11 cellular contexts compared by ENCODE assay signal in genomic region chr1:41639332-41639936, GRCh38.
DNase-seq lines count a peak whose midpoint lies in the region; ATAC-seq and TF ChIP-seq lines count a peak whose summit lies in the region.
"Had no signal": no experiment of that assay in that cellular context is flagged by ENCODE, and none has a peak within 500 bp of the region (broad histone marks: within the 10 kb centered on the region; RNA-seq: fewer than 3 reads in every experiment).

No MANE protein-coding gene starts in this region.

- H3K4me2 ChIP-seq in PC-9, result no peak overlapping the region

- ATAC-seq in HG02642 (IDR thresholded peaks at IDR 0.05; ENCODE audit: poor library complexity, unreplicated experiment), result peak; percentile 51
- ATAC-seq in activated naive CD4-positive, alpha-beta T cell treated with anti-CD3 and anti-CD28 coated beads, Interleukin-2, amount 50 U/mL, for 72 hours, result peak; percentile 87 to 88

- BruUV-seq in PC-9 (replicated peaks; lab: Mats Ljungman, UMichigan), result no TSS peak

- H3F3A ChIP-seq in PC-9 (ENCODE audit: insufficient read depth, low read depth), result no peaks in the 10 kb centered on the region

- POLR2A ChIA-PET in PC-9 (lab: Charles Lee; ENCODE audit: unreplicated experiment), result no interaction called here

- H3K4me1 Mint-ChIP-seq in nephron progenitor cell, result peaks cover 7% of the 10 kb centered on the region

- H3K27me3 Mint-ChIP-seq in nephron progenitor cell (ENCODE audit: low read depth, poor library complexity), result peaks cover 4% of the 10 kb centered on the region

- no peaks in the 10 kb centered on the region for H3K9me3 Mint-ChIP-seq in activated naive CD4-positive, alpha-beta T cell treated with anti-CD3 and anti-CD28 coated beads, Interleukin-2, amount 50 U/mL, for 72 hours
- no peaks in the 10 kb centered on the region for H3K9me3 Mint-ChIP-seq in nephron progenitor cell

- peaks cover 11% of the 10 kb centered on the region for H3K4me1 ChIP-seq in ACC112 (ENCODE audit: control insufficient read depth, insufficient read depth, low read length, unreplicated experiment)
- no peaks in the 10 kb centered on the region for H3K4me1 ChIP-seq in PC-9 (replicated peaks; ENCODE audit: insufficient read depth)
- no peaks in the 10 kb centered on the region for H3K4me1 ChIP-seq in SJCRH30

- no peaks in the 10 kb centered on the region for H3K36me3 ChIP-seq in ACC112 (ENCODE audit: insufficient read depth, low read length)
- no peaks in the 10 kb centered on the region for H3K36me3 ChIP-seq in PC-9 (ENCODE audit: low read depth)
- no peaks in the 10 kb centered on the region for H3K36me3 ChIP-seq in SJCRH30

- no peaks in the 10 kb centered on the region for H3K79me2 ChIP-seq in ACC112 (ENCODE audit: control insufficient read depth, insufficient read depth, low read length, unreplicated experiment)
- no peaks in the 10 kb centered on the region for H3K79me2 ChIP-seq in PC-9 (ENCODE audit: low read depth)

- CTCF ChIA-PET in PC-9 (lab: Charles Lee), result no interaction called here

- peak; percentile 63 to 69 for DNase-seq in activated naive CD4-positive, alpha-beta T cell treated with anti-CD3 and anti-CD28 coated beads, Interleukin-2, amount 50 U/mL, for 72 hours (ENCODE audit: low spot score in 2 of 2)
- peak; percentile 68 for DNase-seq in mesenteric fat pad (ENCODE audit: low spot score)
- DNase-seq in central memory CD4-positive, alpha-beta T cell, result no peak
- no peak for DNase-seq in nephron progenitor cell
- DNase-seq in PC-9, result no peak
- DNase-seq in SJCRH30, result no peak
- DNase-seq: Calu3, islet precursor cell had no signal

- intact Hi-C loops in PC-9 (cut with micrococcal nuclease; ENCODE audit: unreplicated experiment), result no loop called here

- H3K9me2 ChIP-seq in PC-9 (ENCODE audit: insufficient read depth), result no peaks in the 10 kb centered on the region

- H2AFZ ChIP-seq in ACC112 (ENCODE audit: low read length, unreplicated experiment), result no peak overlapping the region
- no peak overlapping the region for H2AFZ ChIP-seq in PC-9

- TF ChIP-seq CTCF in nephron progenitor cell (IDR thresholded peaks at IDR 0.05) (no peak), PC-9 (conservative IDR thresholded peaks at IDR 0.05) (no peak)

- H3K27ac Mint-ChIP-seq in activated naive CD4-positive, alpha-beta T cell treated with anti-CD3 and anti-CD28 coated beads, Interleukin-2, amount 50 U/mL, for 72 hours, result peak overlapping the region in 1 of 2 donors; percentile 99
- H3K27ac Mint-ChIP-seq in nephron progenitor cell, result no peak overlapping the region

- no peaks in the 10 kb centered on the region for H3K27me3 ChIP-seq in ACC112 (ENCODE audit: insufficient read depth, low read length)
- no peaks in the 10 kb centered on the region for H3K27me3 ChIP-seq in PC-9 (ENCODE audit: insufficient read depth, low read depth)
- H3K27me3 ChIP-seq in SJCRH30, result no peaks in the 10 kb centered on the region

- H4K20me1 ChIP-seq in PC-9 (ENCODE audit: insufficient read depth), result no peaks in the 10 kb centered on the region

- H3K36me3 Mint-ChIP-seq in activated naive CD4-positive, alpha-beta T cell treated with anti-CD3 and anti-CD28 coated beads, Interleukin-2, amount 50 U/mL, for 72 hours, result peaks cover 7 to 9% of the 10 kb centered on the region in 2 donors
- H3K36me3 Mint-ChIP-seq in nephron progenitor cell (ENCODE audit: low read depth), result no peaks in the 10 kb centered on the region

- H3K9me3 ChIP-seq in PC-9 (ENCODE audit: insufficient read depth, low read depth) (no peaks in the 10 kb centered on the region), SJCRH30 (replicated peaks) (no peaks in the 10 kb centered on the region)

- H3K4me3 ChIP-seq in ACC112 (ENCODE audit: low read depth, low read length) (no peak overlapping the region), PC-9 (no peak overlapping the region), SJCRH30 (no peak overlapping the region)

- H3K27ac ChIP-seq in ACC112 (ENCODE audit: low read depth, low read length) (peak overlapping the region; percentile 38; the same call in 1 of the 2 replicates), PC-9 (no peak overlapping the region), SJCRH30 (no peak overlapping the region)
- H3K27ac ChIP-seq: VCaP had no signal

- H3K4me3 Mint-ChIP-seq in nephron progenitor cell, result no peak overlapping the region

Comparison
In these comparisons a context has a peak if more than half of its experiments do, and no peak if none do; other contexts are left out.
1. DNase-seq: peak in activated naive CD4-positive, alpha-beta T cell treated with anti-CD3 and anti-CD28 coated beads, Interleukin-2, amount 50 U/mL, for 72 hours (2 of 2) and mesenteric fat pad (single experiment); none in central memory CD4-positive, alpha-beta T cell (single experiment), nephron progenitor cell (single experiment), PC-9 (0 of 2) and SJCRH30 (0 of 2).